ENCODE assay signal across 8 cellular contexts in the genomic region with DNA sequence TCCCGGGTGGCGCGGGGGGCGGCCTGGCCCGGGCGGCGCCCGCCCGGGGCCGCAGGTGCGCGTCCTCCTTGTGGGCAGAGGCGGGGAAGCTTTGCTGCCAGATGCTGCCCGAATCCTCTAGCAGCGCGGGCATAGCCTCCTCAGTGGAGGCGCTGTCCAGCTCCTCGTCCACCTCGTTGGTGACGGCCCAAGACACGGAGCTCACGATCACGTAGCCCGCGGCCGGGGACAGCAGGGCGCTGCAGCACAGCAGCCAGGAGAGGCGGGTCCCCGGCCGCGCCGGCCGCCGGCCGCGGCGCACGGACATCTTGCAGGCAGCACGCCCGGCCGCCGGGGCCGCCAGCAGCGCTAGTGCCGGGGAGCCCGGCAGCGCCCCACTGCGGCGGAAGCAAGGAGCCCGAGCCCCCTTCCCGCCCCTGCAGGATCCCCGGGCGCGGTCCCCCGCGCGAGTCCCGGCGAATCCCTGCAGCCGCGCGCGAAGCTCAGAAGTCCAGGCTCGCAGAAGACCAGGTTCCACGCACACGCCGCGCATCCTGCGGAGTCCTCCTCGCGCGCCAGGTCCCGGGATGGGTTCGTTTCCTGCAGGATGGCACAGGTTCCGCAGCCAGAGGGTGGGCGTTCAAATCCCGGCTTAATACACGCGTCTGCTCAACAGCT. TPM values are rescaled to one million over a fixed set of nuclear protein-coding genes. Genes with fewer than 3 reads are reported as not detected.
DNase-seq lines count a peak whose midpoint lies in the region; ATAC-seq, FAIRE-seq and TF ChIP-seq lines count a peak whose summit lies in the region.

A gene with protein sequence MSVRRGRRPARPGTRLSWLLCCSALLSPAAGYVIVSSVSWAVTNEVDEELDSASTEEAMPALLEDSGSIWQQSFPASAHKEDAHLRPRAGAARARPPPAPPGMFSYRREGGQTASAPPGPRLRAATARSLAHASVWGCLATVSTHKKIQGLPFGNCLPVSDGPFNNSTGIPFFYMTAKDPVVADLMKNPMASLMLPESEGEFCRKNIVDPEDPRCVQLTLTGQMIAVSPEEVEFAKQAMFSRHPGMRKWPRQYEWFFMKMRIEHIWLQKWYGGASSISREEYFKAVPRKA (minus strand): TSS at position 353 of the 657 bp plus-strand sequence. CDS start 46 bp downstream, at position 307.

- peak; percentile 72 for FAIRE-seq in endothelial cell of umbilical vein (lab: Jason Lieb, UNC)

- intact Hi-C loops in endothelial cell of umbilical vein (cut with micrococcal nuclease), result loop anchor here (1.0 to 5.0 kb wide), 4 partner anchors 36 to 135 kb away; a partner anchor contains a TSS

- no peak for ATAC-seq in GM21737 (IDR thresholded peaks at IDR 0.05; ENCODE audit: unreplicated experiment)

- H3K9me3 ChIP-seq in endothelial cell of umbilical vein (replicated peaks; ENCODE audit: control insufficient read depth, insufficient read depth, low read length), result no peaks in the 10 kb centered on the region

- POLR2A ChIA-PET in endothelial cell of umbilical vein (lab: Charles Lee), result no interaction called here

- no TSS peak for BruUV-seq in endothelial cell of umbilical vein (replicated peaks; lab: Mats Ljungman, UMichigan)

- CTCF ChIA-PET in endothelial cell of umbilical vein (lab: Charles Lee), result interaction anchor here (0.6 to 3.7 kb wide), 18 partner anchors 9 to 461 kb away, joined by 3 to 67 read pairs (median 6); no protein-coding TSS in a partner anchor

- peak; percentile 48; the same call in 1 of the 2 replicates for TF ChIP-seq CTCF in GM12874 (IDR thresholded peaks at IDR 0.05; ENCODE audit: insufficient read depth, low read depth, low read length)
- TF ChIP-seq CTCF in endothelial cell of umbilical vein (IDR thresholded peaks at IDR 0.05; ENCODE audit: extremely low read depth in 1 of 2, insufficient read depth in 1 of 2, low read depth in 1 of 2, low read length in 2 of 2), result peak; percentile 53 to 61

- H3K9me1 ChIP-seq in endothelial cell of umbilical vein (replicated peaks; ENCODE audit: control insufficient read depth, extremely low read depth, insufficient read depth, low read length), result no peaks in the 10 kb centered on the region

- H3K79me2 ChIP-seq in endothelial cell of umbilical vein (ENCODE audit: control insufficient read depth, insufficient read depth, low read length), result no peaks in the 10 kb centered on the region

- H3K9ac ChIP-seq in endothelial cell of umbilical vein (replicated peaks; ENCODE audit: extremely low read depth, insufficient read depth, low read length), result peak within 1 kb of the TSS; percentile 19

- no peaks in the 10 kb centered on the region for H3K36me3 ChIP-seq in endothelial cell of umbilical vein (ENCODE audit: control insufficient read depth in 2 of 2, extremely low read depth in 1 of 2, insufficient read depth in 2 of 2, low read length in 2 of 2)

- peaks cover 36 to 46% of the 10 kb centered on the region in 2 experiments for H3K27me3 ChIP-seq in endothelial cell of umbilical vein (ENCODE audit: control insufficient read depth in 2 of 2, insufficient read depth in 2 of 2, low read length in 2 of 2)

- no peak for TF ChIP-seq POLR2A in endothelial cell of umbilical vein (IDR thresholded peaks at IDR 0.05; ENCODE audit: low read depth, low read length)

- dilution Hi-C loops in endothelial cell of umbilical vein (cut with MboI; ENCODE audit: extremely low pct_ligation_motif_present, low sequenced_read_pairs), result no loop called here

- peak within 1 kb of the TSS; percentile 32 to 54 (median 43) for H3K4me3 ChIP-seq in endothelial cell of umbilical vein (replicated peaks in 1 of 3; ENCODE audit: insufficient read depth in 1 of 3, low read depth in 1 of 3, low read length in 3 of 3)

- H4K20me1 ChIP-seq in endothelial cell of umbilical vein (replicated peaks; ENCODE audit: control insufficient read depth, extremely low read depth, insufficient read depth, low read length), result no peaks in the 10 kb centered on the region

- H2AFZ ChIP-seq in endothelial cell of umbilical vein (ENCODE audit: low read depth, low read length), result peak within 1 kb of the TSS; percentile 86

- peak within 1 kb of the TSS; percentile 75 for H3K4me2 ChIP-seq in endothelial cell of umbilical vein (ENCODE audit: insufficient read depth, low read length)

- DNase-seq in NCI-H2227 treated with DMSO at 0.1 percent for 48 hours (lab: John Stamatoyannopoulos, UW), result peak; percentile 24
- DNase-seq in activated CD8-positive, alpha-beta memory T cell treated with anti-CD3 and anti-CD28 coated beads, Interleukin-2, amount 50 U/mL, for 4 hours, result peak; percentile 47
- peak; percentile 74 for DNase-seq in endothelial cell of umbilical vein (ENCODE audit: low read depth, low spot score)
- DNase-seq in mesenteric fat pad (ENCODE audit: low spot score), result peak; percentile 89
- DNase-seq in stimulated activated CD8-positive, alpha-beta memory T cell treated with anti-CD3 and anti-CD28 coated beads, Interleukin-12 subunit alpha, Interleukin-12 subunit beta, amount 100 ng/mL, for 4 hours (ENCODE audit: low read depth), result peak; percentile 12
- no peak for DNase-seq in cerebellar nuclear complex (lab: John Stamatoyannopoulos, UW)

- H3K4me1 ChIP-seq in endothelial cell of umbilical vein (ENCODE audit: control insufficient read depth, extremely low read depth, insufficient read depth, low read length), result peaks cover 19% of the 10 kb centered on the region

- H3K27ac ChIP-seq in endothelial cell of umbilical vein (ENCODE audit: insufficient read depth, low read depth, low read length), result no peak within 1 kb of the TSS

TF ChIP-seq in endothelial cell of umbilical vein, 7 proteins besides CTCF, POLR2A, EP300 and RAD21:
- TF ChIP-seq EZH2 (IDR thresholded peaks at IDR 0.05; ENCODE audit: borderline replicate concordance, low read depth, low read length, severe bottlenecking) (peak; percentile 59), MYC (IDR thresholded peaks at IDR 0.05; ENCODE audit: low read depth, low read length) (no peak)

RNA-seq across cellular contexts. Expression of the gene that starts here (rescaled TPM):
- total RNA-seq in endothelial cell of umbilical vein, result 0.88 and 2.0 TPM in 2 replicates
- 0.48 and 0.67 TPM in 2 replicates for polyA plus RNA-seq in endothelial cell of umbilical vein
- polyA plus RNA-seq in endothelial cell of umbilical vein (2011; cell fraction: cytosol; rRNA removed), result 0.44 and 0.61 TPM in 2 replicates
- polyA plus RNA-seq in endothelial cell of umbilical vein (2011; cell fraction: nucleus; rRNA removed), result 0.18 and 0.21 TPM in 2 replicates
- polyA plus RNA-seq in endothelial cell of umbilical vein (2012), result 0.27 and 1.4 TPM in 2 replicates
- 0.87 TPM in 1 of 2 replicates, not detected in the other for polyA minus RNA-seq in endothelial cell of umbilical vein
- 43.4 TPM for polyA minus RNA-seq in endothelial cell of umbilical vein (2011; cell fraction: cytosol; rRNA and poly(A)+ RNA removed)
- 0.38 TPM in 1 of 2 replicates, not detected in the other for polyA minus RNA-seq in endothelial cell of umbilical vein (2011; cell fraction: nucleus; rRNA and poly(A)+ RNA removed)
- total RNA-seq in mesenteric fat pad, result not detected

Comparison
In these comparisons a context has a peak if more than half of its experiments do, and no peak if none do; other contexts are left out.
1. Peak in DNase-seq in mesenteric fat pad; RNA of the gene not detected or under 1 TPM.
2. DNase-seq: peak in NCI-H2227 treated with DMSO at 0.1 percent for 48 hours (single experiment), activated CD8-positive, alpha-beta memory T cell treated with anti-CD3 and anti-CD28 coated beads, Interleukin-2, amount 50 U/mL, for 4 hours (single experiment), endothelial cell of umbilical vein (single experiment) and stimulated activated CD8-positive, alpha-beta memory T cell treated with anti-CD3 and anti-CD28 coated beads, Interleukin-12 subunit alpha, Interleukin-12 subunit beta, amount 100 ng/mL, for 4 hours (single experiment); none in cerebellar nuclear complex (0 of 2).